Comparison of ENCODE assay signal across 1 cellular context in the genomic region with DNA sequence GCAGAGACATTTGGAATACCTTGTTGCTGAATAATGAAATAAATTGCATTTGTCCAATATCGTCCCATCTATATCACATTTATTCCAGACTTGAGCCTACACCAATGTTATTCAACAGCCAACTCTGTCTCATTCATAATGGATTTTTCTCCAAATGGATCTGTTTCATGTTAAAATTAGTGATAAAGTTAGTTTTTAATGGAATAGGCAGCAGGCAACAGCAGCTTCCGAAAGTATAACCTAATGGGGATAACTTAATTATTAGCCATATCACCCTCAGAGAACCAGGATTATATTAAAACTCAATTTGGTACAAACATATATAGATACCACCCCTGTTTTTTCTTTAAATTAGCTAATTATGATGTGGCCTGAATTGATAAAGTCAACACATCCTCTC.
TF ChIP-seq lines count a peak whose summit lies in the region.

No MANE protein-coding gene starts in this region.

TF ChIP-seq in SK-N-SH, 30 proteins besides CTCF, POLR2A, EP300 and RAD21 (continued from another document):
- TF ChIP-seq CHD2 (IDR thresholded peaks at IDR 0.05; ENCODE audit: low read length, partially characterized antibody): peak; percentile 31
